Comparison of ENCODE assay signal across 8 cellular contexts in genomic region chr1:203025721-203026665, GRCh38. TPM values are rescaled to one million over a fixed set of nuclear protein-coding genes. Genes with fewer than 3 reads are reported as not detected.
DNase-seq lines count a peak whose midpoint lies in the region; TF ChIP-seq lines count a peak whose summit lies in the region.

PPFIA4 (plus strand) TSS chr1:203026491; CDS start chr1:203039009, 12,518 bp downstream.

- no peaks in the 10 kb centered on the region for H3K9me3 ChIP-seq in GM23248 (ENCODE audit: low read depth)
- H3K9me3 ChIP-seq in MG63: no peaks in the 10 kb centered on the region
- H3K9me3 ChIP-seq in SJCRH30 (replicated peaks): no peaks in the 10 kb centered on the region
- peaks cover 3% of the 10 kb centered on the region for H3K9me3 ChIP-seq in neuron (ENCODE audit: low read length)
- H3K9me3 ChIP-seq in stomach: no peaks in the 10 kb centered on the region

- intact Hi-C loops in stomach (cut with DNase I; ENCODE audit: low total_unique reads): no loop called here

- H3K4me2 ChIP-seq in GM23248 (ENCODE audit: unreplicated experiment): peak within 1 kb of the TSS; percentile 83

- peaks cover 38% of the 10 kb centered on the region for H3F3A ChIP-seq in GM23248 (ENCODE audit: insufficient read depth)

- in situ Hi-C loops in GM23248 (cut with MboI): no loop called here

- no peaks in the 10 kb centered on the region for H3K9me2 ChIP-seq in GM23248 (ENCODE audit: insufficient read depth)

- H2AFZ ChIP-seq in GM23248 (peak within 1 kb of the TSS; percentile 97), neuron (ENCODE audit: low read depth, low read length) (no peak within 1 kb of the TSS)

- H3K9ac ChIP-seq in GM23248: peak within 1 kb of the TSS; percentile 86

- no peak for TF ChIP-seq EP300 in stomach (IDR thresholded peaks at IDR 0.05)

- no peak for TF ChIP-seq CTCF in stomach (IDR thresholded peaks at IDR 0.05)

- H4K20me1 ChIP-seq in GM23248 (ENCODE audit: insufficient read depth): no peaks in the 10 kb centered on the region

- DNase-seq in DMS153 (lab: John Stamatoyannopoulos, UW) (peak; percentile 90), GM23248 (peak; percentile 96), MG63 (peak; percentile 87), SJCRH30 (peak; percentile 81 to 87), foreskin melanocyte (peak; percentile 63), stomach (peak; percentile 89)
- DNase-seq in activated gamma-delta T cell treated with anti-CD3 and anti-CD28 coated beads, Interleukin-2, amount 50 U/mL, for 16 hours (ENCODE audit: low read depth): peak; percentile 72

- TF ChIP-seq POLR2A in stomach (IDR thresholded peaks at IDR 0.05): no peak

- peaks cover 31% of the 10 kb centered on the region for H3K36me3 ChIP-seq in GM23248 (ENCODE audit: low read depth)
- H3K36me3 ChIP-seq in MG63: peaks cover 39% of the 10 kb centered on the region
- H3K36me3 ChIP-seq in SJCRH30: peaks cover 35% of the 10 kb centered on the region
- H3K36me3 ChIP-seq in neuron (ENCODE audit: insufficient read depth, low read length): peaks cover 37% of the 10 kb centered on the region
- H3K36me3 ChIP-seq in stomach: peaks cover 30 to 36% (median 35%) of the 10 kb centered on the region in 4 donors

- H3K4me3 ChIP-seq in GM23248 (peak within 1 kb of the TSS; percentile 88), MG63 (peak within 1 kb of the TSS; percentile 69), SJCRH30 (peak within 1 kb of the TSS; percentile 71), neuron (ENCODE audit: low read length) (peak within 1 kb of the TSS; percentile 29), stomach (peak within 1 kb of the TSS; percentile 53 to 67 (median 61))

- H3K27me3 ChIP-seq in GM23248 (replicated peaks; ENCODE audit: insufficient read depth) (no peaks in the 10 kb centered on the region), MG63 (0 out of 2 replicates have a peak, but pooled peaks cover 3% of the 10 kb centered on the region), SJCRH30 (no peaks in the 10 kb centered on the region), neuron (ENCODE audit: insufficient read depth, low read length) (peaks cover 43% of the 10 kb centered on the region), stomach (peaks cover 0 to 20% (median 10%) of the 10 kb centered on the region in 3 donors)

- 9 to 16% methylated on average over 20 to 44 of the region's 52 CpGs for whole genome bisulfite sequencing in GM23248 (ENCODE audit: low coverage in 1 of 2, low lambda C conversion rate in 2 of 2, missing lambda C conversion rate in 2 of 2), 2 experiments
- 12 to 48% (median 14%) methylated on average over 11 to 52 of the region's 52 CpGs for WGBS in stomach, 5 donors

- peaks cover 15% of the 10 kb centered on the region; the same call in 1 of the 2 replicates for H3K79me2 ChIP-seq in GM23248 (ENCODE audit: insufficient read depth)

- H3K27ac ChIP-seq in GM23248 (peak within 1 kb of the TSS; percentile 44), SJCRH30 (peak within 1 kb of the TSS; percentile 47), stomach (peak within 1 kb of the TSS in 4 of 5 donors; percentile 1 to 77 (median 30))

- H3K4me1 ChIP-seq in GM23248 (ENCODE audit: insufficient read depth) (peaks cover 5% of the 10 kb centered on the region), SJCRH30 (peaks cover 11% of the 10 kb centered on the region), neuron (ENCODE audit: insufficient read depth, low read length) (no peaks in the 10 kb centered on the region), stomach (peaks cover 12 to 37% (median 21%) of the 10 kb centered on the region in 4 donors)

RNA-seq across cellular contexts. Expression of gene PPFIA4, which starts in this region (rescaled TPM):
- 13.6 and 16.1 TPM in 2 replicates for total RNA-seq in GM23248 (2014; rRNA removed; shearing (Covaris generic))
- 3.2 and 4.9 TPM in 2 replicates for polyA plus RNA-seq in GM23248 (2016; fragmentation: Nextera tagmentation; extraction: Ambion mirVana)
- 0.39 and 1.2 TPM in 2 replicates for total RNA-seq in MG63 (2014; rRNA removed; shearing (Covaris generic); ENCODE audit: low replicate concordance)
- total RNA-seq in SJCRH30 (2014; rRNA removed; shearing (Covaris generic)): 13.9 and 21.5 TPM in 2 replicates
- 1 to 10 TPM in 2 of 5 donors, under 1 TPM in 2, not detected in 1; 0.29 to 2.2 (median 1.2) TPM for total RNA-seq in stomach
- polyA plus RNA-seq in stomach: under 1 TPM; 0.31 to 0.95 (median 0.37) TPM

Comparison
In these comparisons a context has a peak if more than half of its experiments do, and no peak if none do; other contexts are left out.
1. Peak in every context shown above with its lines: DNase-seq, H3K4me3 ChIP-seq and H3K27ac ChIP-seq.
2. H3K4me3 ChIP-seq: peak in every context shown above with its lines; median percentile 88 in GM23248; 71 in SJCRH30; 69 in MG63; 61 in stomach; 29 in neuron.